In genomic region chr6:85482206-85483040, GRCh38 we compare ENCODE assay signal across 9 cellular contexts. TPM values are rescaled to one million over a fixed set of nuclear protein-coding genes. Genes with fewer than 3 reads are reported as not detected.
DNase-seq lines count a peak whose midpoint lies in the region; ATAC-seq and TF ChIP-seq lines count a peak whose summit lies in the region.
"Had no signal": no experiment of that assay in that cellular context is flagged by ENCODE, and none has a peak within 500 bp of the region (broad histone marks: within the 10 kb centered on the region; RNA-seq: fewer than 3 reads in every experiment).

No MANE protein-coding gene starts in this region.

- no peaks in the 10 kb centered on the region for H3K27me3 ChIP-seq in fibroblast of lung (ENCODE audit: control insufficient read depth, insufficient read depth, low read length)

- H3K79me2 ChIP-seq in fibroblast of lung (ENCODE audit: control insufficient read depth, insufficient read depth, low read length), result peaks cover 8% of the 10 kb centered on the region

- H3K4me2 ChIP-seq in fibroblast of lung (ENCODE audit: extremely low read depth, insufficient read depth, low read length), result peak overlapping the region; percentile 56

- no peaks in the 10 kb centered on the region for H3K9me3 ChIP-seq in fibroblast of lung (ENCODE audit: control insufficient read depth, insufficient read depth, low read depth, low read length)

- H2AFZ ChIP-seq in fibroblast of lung (ENCODE audit: low read length), result peak overlapping the region; percentile 7

- ATAC-seq in GM21515 (IDR thresholded peaks at IDR 0.05; ENCODE audit: unreplicated experiment) (peak; percentile 8), HG03575 (IDR thresholded peaks at IDR 0.05; ENCODE audit: extremely low read depth, insufficient number of reproducible peaks, low FRiP score, unreplicated experiment) (peak; percentile 8), GM21723 (IDR thresholded peaks at IDR 0.05; ENCODE audit: unreplicated experiment) (no peak)
- ATAC-seq in stimulated activated memory B cell treated with anti-CD40 and anti-IgM and Interleukin-4, amounts not matched to agents 10 μg/mL and 1 μg/mL and 100 μg/mL, for 72 hours, result no peak

- H3K36me3 Mint-ChIP-seq in stimulated activated memory B cell treated with anti-CD40 and anti-IgM and Interleukin-4, amounts not matched to agents 10 μg/mL and 1 μg/mL and 100 μg/mL, for 72 hours, result peaks cover 4% of the 10 kb centered on the region

- H3K4me3 ChIP-seq in fibroblast of lung (replicated peaks in 1 of 4; ENCODE audit: control extremely low read depth in 1 of 4, insufficient read depth in 1 of 4, low read depth in 3 of 4, low read length in 4 of 4), result no peak overlapping the region

- H3K4me1 ChIP-seq in fibroblast of lung (ENCODE audit: control insufficient read depth, extremely low read depth, insufficient read depth, low read length), result peaks cover 4% of the 10 kb centered on the region

- TF ChIP-seq CTCF in fibroblast of lung (conservative IDR thresholded peaks at IDR 0.05 in 1 of 2, IDR thresholded peaks at IDR 0.05 in 1 of 2; ENCODE audit: low read depth in 1 of 2, low read length in 2 of 2), result no peak

- H3K4me3 Mint-ChIP-seq in stimulated activated memory B cell treated with anti-CD40 and anti-IgM and Interleukin-4, amounts not matched to agents 10 μg/mL and 1 μg/mL and 100 μg/mL, for 72 hours, result no peak overlapping the region

- no peak overlapping the region for H3K9ac ChIP-seq in fibroblast of lung (ENCODE audit: insufficient read depth, low read length)

- no peaks in the 10 kb centered on the region for H3K9me3 Mint-ChIP-seq in stimulated activated memory B cell treated with anti-CD40 and anti-IgM and Interleukin-4, amounts not matched to agents 10 μg/mL and 1 μg/mL and 100 μg/mL, for 72 hours

- peaks cover 14% of the 10 kb centered on the region for H3K4me1 Mint-ChIP-seq in stimulated activated memory B cell treated with anti-CD40 and anti-IgM and Interleukin-4, amounts not matched to agents 10 μg/mL and 1 μg/mL and 100 μg/mL, for 72 hours

- no peaks in the 10 kb centered on the region for H3K27me3 Mint-ChIP-seq in stimulated activated memory B cell treated with anti-CD40 and anti-IgM and Interleukin-4, amounts not matched to agents 10 μg/mL and 1 μg/mL and 100 μg/mL, for 72 hours

- peaks cover 13% of the 10 kb centered on the region for H3K36me3 ChIP-seq in fibroblast of lung (ENCODE audit: control insufficient read depth, insufficient read depth, low read length)

- H4K20me1 ChIP-seq in fibroblast of lung (ENCODE audit: control insufficient read depth, extremely low read depth, insufficient read depth, low read length), result no peaks in the 10 kb centered on the region

- peak overlapping the region; percentile 61 for H3K27ac ChIP-seq in fibroblast of lung (ENCODE audit: insufficient read depth, low read length)
- H3K27ac ChIP-seq: VCaP had no signal

- peak overlapping the region; percentile 16 for H3K27ac Mint-ChIP-seq in stimulated activated memory B cell treated with anti-CD40 and anti-IgM and Interleukin-4, amounts not matched to agents 10 μg/mL and 1 μg/mL and 100 μg/mL, for 72 hours

- DNase-seq in fibroblast of lung (ENCODE audit: low read depth in 2 of 2), result peak in 1 of 2 donors; percentile 16
- no peak for DNase-seq in iPS-NIHi11 (ENCODE audit: low spot score)
- no peak for DNase-seq in stimulated activated CD4-positive, alpha-beta T cell treated with anti-CD3 and anti-CD28 coated beads, Interleukin-4, amount 100 ng/mL, for 1 hour
- DNase-seq: NCI-H524 treated with DMSO at 0.1 percent for 48 hours had no signal

RNA-seq across cellular contexts. Expression of gene NT5E, which starts 32.5 kb away (rescaled TPM):
- total RNA-seq in fibroblast of lung, result 111 and 257 TPM in 2 replicates
- 217 and 324 TPM in 2 replicates for polyA plus RNA-seq in fibroblast of lung
- polyA plus RNA-seq in fibroblast of lung (2012), result 125 and 203 TPM in 2 replicates
- polyA minus RNA-seq in fibroblast of lung (ENCODE audit: low replicate concordance), result 43.7 and 113 TPM in 2 replicates

Comparison
In these comparisons a context has a peak if more than half of its experiments do, and no peak if none do; other contexts are left out.
1. ATAC-seq: peak in GM21515 (single experiment) and HG03575 (single experiment); none in stimulated activated memory B cell treated with anti-CD40 and anti-IgM and Interleukin-4, amounts not matched to agents 10 μg/mL and 1 μg/mL and 100 μg/mL, for 72 hours (single experiment) and GM21723 (single experiment).